14 cellular contexts compared by ENCODE assay signal in the genomic region with DNA sequence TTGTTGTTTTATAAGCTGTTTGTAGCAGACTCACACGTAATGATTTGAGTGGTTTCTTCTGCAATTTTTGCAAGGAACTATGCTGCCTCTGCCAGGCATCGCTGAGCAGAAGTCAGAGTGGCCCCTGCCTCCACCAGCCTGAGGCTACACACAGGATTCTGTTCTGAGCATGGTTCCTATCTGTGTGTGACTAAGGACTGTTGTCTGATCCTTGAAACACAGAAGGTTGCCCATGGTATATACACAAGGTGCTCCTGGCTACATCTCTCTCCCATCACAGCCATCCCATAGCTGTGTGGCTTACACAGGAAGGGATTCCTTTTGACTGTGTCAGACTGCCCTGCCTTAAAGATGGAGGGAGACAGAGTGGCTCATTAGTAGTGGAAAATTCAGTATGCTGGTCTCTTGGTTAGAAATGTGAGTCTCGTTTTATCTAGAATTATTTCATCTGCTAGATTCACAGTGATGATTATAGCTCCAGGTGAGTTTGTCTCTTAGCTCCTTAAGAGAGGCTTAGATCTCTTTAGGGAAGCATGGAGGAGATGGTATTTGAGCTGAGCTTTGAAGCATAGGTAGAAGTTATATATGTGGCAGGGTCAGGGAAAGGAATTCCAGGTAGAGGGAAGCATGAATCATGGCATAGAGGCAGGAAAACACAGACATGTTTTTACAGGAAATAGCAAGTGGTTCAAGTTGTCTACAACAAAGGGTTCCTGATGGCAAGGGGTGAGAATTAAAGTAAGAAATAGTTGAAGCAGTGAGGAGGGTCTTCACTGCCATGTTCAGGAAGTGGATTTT. TPM values are rescaled to one million over a fixed set of nuclear protein-coding genes. Genes with fewer than 3 reads are reported as not detected.
A peak's percentile ranks its signal among the peaks of the same experiment; 100 is the strongest.
DNase-seq lines count a peak whose midpoint lies in the region; ATAC-seq, FAIRE-seq and TF ChIP-seq lines count a peak whose summit lies in the region.
"Had no signal": no experiment of that assay in that cellular context is flagged by ENCODE, and none has a peak within 500 bp of the region (broad histone marks: within the 10 kb centered on the region; RNA-seq: fewer than 3 reads in every experiment).

No MANE protein-coding gene starts in this region.

- no peaks in the 10 kb centered on the region for H3K9me3 ChIP-seq in BE2C

- no peak for ATAC-seq in HG02798 (IDR thresholded peaks at IDR 0.05; ENCODE audit: poor library complexity, unreplicated experiment)
- no peak for ATAC-seq in stimulated activated naive CD8-positive, alpha-beta T cell treated with anti-CD3 and anti-CD28 coated beads, Interleukin-15, amount 100 ng/mL, for 72 hours

- TF ChIP-seq CTCF in bronchial epithelial cell (IDR thresholded peaks at IDR 0.05; ENCODE audit: insufficient read depth, low read length, severe bottlenecking) (no peak), neural crest cell (conservative IDR thresholded peaks at IDR 0.05) (no peak), BE2C (IDR thresholded peaks at IDR 0.05; ENCODE audit: low read depth, low read length) (no peak)

- H3K4me1 Mint-ChIP-seq in T-helper 2 cell treated with Interferon-gamma antibody and Interleukin-4, amounts not matched to agents 5 μg/mL and 100 μg/mL, for 36 hours (ENCODE audit: low read depth) = peaks cover 8% of the 10 kb centered on the region
- peaks cover 5% of the 10 kb centered on the region for H3K4me1 Mint-ChIP-seq in neural crest cell
- no peaks in the 10 kb centered on the region for H3K4me1 Mint-ChIP-seq in stimulated activated naive CD8-positive, alpha-beta T cell treated with anti-CD3 and anti-CD28 coated beads, Interleukin-15, amount 100 ng/mL, for 72 hours

- H3K27me3 ChIP-seq in bronchial epithelial cell (ENCODE audit: control insufficient read depth, insufficient read depth, low read length) (no peaks in the 10 kb centered on the region), BE2C (no peaks in the 10 kb centered on the region)

- no peaks in the 10 kb centered on the region for H3K27me3 Mint-ChIP-seq in T-helper 2 cell treated with Interferon-gamma antibody and Interleukin-4, amounts not matched to agents 5 μg/mL and 100 μg/mL, for 36 hours (ENCODE audit: low read depth)
- no peaks in the 10 kb centered on the region for H3K27me3 Mint-ChIP-seq in neural crest cell (ENCODE audit: low read depth)
- no peaks in the 10 kb centered on the region for H3K27me3 Mint-ChIP-seq in stimulated activated naive CD8-positive, alpha-beta T cell treated with anti-CD3 and anti-CD28 coated beads, Interleukin-15, amount 100 ng/mL, for 72 hours

- H3K9me3 Mint-ChIP-seq in T-helper 2 cell treated with Interferon-gamma antibody and Interleukin-4, amounts not matched to agents 5 μg/mL and 100 μg/mL, for 36 hours = peaks cover 3% of the 10 kb centered on the region
- no peaks in the 10 kb centered on the region for H3K9me3 Mint-ChIP-seq in neural crest cell
- no peaks in the 10 kb centered on the region for H3K9me3 Mint-ChIP-seq in stimulated activated naive CD8-positive, alpha-beta T cell treated with anti-CD3 and anti-CD28 coated beads, Interleukin-15, amount 100 ng/mL, for 72 hours

- no peak overlapping the region for H3K4me3 ChIP-seq in bronchial epithelial cell (ENCODE audit: low read depth, low read length)
- no peak overlapping the region for H3K4me3 ChIP-seq in BE2C (ENCODE audit: low read depth, low read length)

- peak; percentile 43 for FAIRE-seq in bronchial epithelial cell (lab: Jason Lieb, UNC)
- FAIRE-seq: small intestine had no signal

- peaks cover 42% of the 10 kb centered on the region for H3K36me3 Mint-ChIP-seq in T-helper 2 cell treated with Interferon-gamma antibody and Interleukin-4, amounts not matched to agents 5 μg/mL and 100 μg/mL, for 36 hours (ENCODE audit: low read depth)
- H3K36me3 Mint-ChIP-seq in neural crest cell (ENCODE audit: low read depth) = peaks cover 5% of the 10 kb centered on the region

- no peak overlapping the region for H3K4me3 Mint-ChIP-seq in T-helper 2 cell treated with Interferon-gamma antibody and Interleukin-4, amounts not matched to agents 5 μg/mL and 100 μg/mL, for 36 hours
- H3K4me3 Mint-ChIP-seq in neural crest cell = no peak overlapping the region
- no peak overlapping the region for H3K4me3 Mint-ChIP-seq in stimulated activated naive CD8-positive, alpha-beta T cell treated with anti-CD3 and anti-CD28 coated beads, Interleukin-15, amount 100 ng/mL, for 72 hours

- 0 out of 2 replicates have a peak, but pooled peaks cover 3% of the 10 kb centered on the region for H3K4me1 ChIP-seq in BE2C

- DNase-seq in T-helper 2 cell treated with Interferon-gamma antibody and Interleukin-4, amounts not matched to agents 5 μg/mL and 100 μg/mL, for 36 hours (ENCODE audit: low spot score) = no peak
- no peak for DNase-seq in T-helper 2 cell
- peak; percentile 47 for DNase-seq in LoVo (ENCODE audit: low spot score)
- DNase-seq in bronchial epithelial cell (ENCODE audit: low read depth) = peak; percentile 95
- no peak for DNase-seq in neural crest cell (ENCODE audit: low read depth, low spot score)
- DNase-seq in stimulated activated naive CD8-positive, alpha-beta T cell treated with anti-CD3 and anti-CD28 coated beads, Interleukin-15, amount 100 ng/mL, for 72 hours = no peak
- DNase-seq in BE2C = no peak
- DNase-seq: activated gamma-delta T cell treated with Interleukin-2 at 50 U/mL for 16 hours; effector CD8-positive, alpha-beta T cell; NCI-H1048; NK-92 treated with Interleukin-12 subunit alpha and Interleukin-12 subunit beta, amount 100 ng/mL, for 24 hours; small intestine; stimulated activated CD8-positive, alpha-beta memory T cell treated with anti-CD3 and anti-CD28 coated beads, Interleukin-4, amount 100 ng/mL, for 48 hours had no signal

- peaks cover under 1% of the 10 kb centered on the region for H3K36me3 ChIP-seq in bronchial epithelial cell (ENCODE audit: control insufficient read depth, insufficient read depth, low read length)
- no peaks in the 10 kb centered on the region; the same call in 1 of the 2 replicates for H3K36me3 ChIP-seq in BE2C

- H3K27ac Mint-ChIP-seq in T-helper 2 cell treated with Interferon-gamma antibody and Interleukin-4, amounts not matched to agents 5 μg/mL and 100 μg/mL, for 36 hours = peak overlapping the region; percentile 17
- H3K27ac Mint-ChIP-seq in neural crest cell (ENCODE audit: unreplicated experiment) = peak overlapping the region; percentile 89
- peak overlapping the region in 1 of 2 donors; percentile 38 for H3K27ac Mint-ChIP-seq in stimulated activated naive CD8-positive, alpha-beta T cell treated with anti-CD3 and anti-CD28 coated beads, Interleukin-15, amount 100 ng/mL, for 72 hours

RNA-seq across cellular contexts. Expression of a gene that starts 37.5 kb away (rescaled TPM):
- total RNA-seq in bronchial epithelial cell (43.3 and 43.7 TPM in 2 replicates), neural crest cell (22.9 and 23.3 TPM in 2 replicates)
- polyA plus RNA-seq in BE2C (2012; ENCODE audit: insufficient read depth, insufficient read length, low read depth) = 41.6 TPM

RNA-seq across cellular contexts. Expression of a gene that starts 44.6 kb away (rescaled TPM):
- total RNA-seq in bronchial epithelial cell = 2,077 and 4,509 TPM in 2 replicates
- 3,194 and 3,277 TPM in 2 replicates for total RNA-seq in neural crest cell
- 2,485 TPM for polyA plus RNA-seq in BE2C (2012; ENCODE audit: insufficient read depth, insufficient read length, low read depth)

RNA-seq across cellular contexts. Expression of a gene that starts 45.1 kb away (rescaled TPM):
- total RNA-seq in bronchial epithelial cell (6.1 and 8.2 TPM in 2 replicates), neural crest cell (30.9 and 32.1 TPM in 2 replicates)
- 3.6 TPM for polyA plus RNA-seq in BE2C (2012; ENCODE audit: insufficient read depth, insufficient read length, low read depth)

Comparison
In these comparisons a context has a peak if more than half of its experiments do, and no peak if none do; other contexts are left out.
1. DNase-seq: peak in LoVo (single experiment) and bronchial epithelial cell (single experiment); none in T-helper 2 cell treated with Interferon-gamma antibody and Interleukin-4, amounts not matched to agents 5 μg/mL and 100 μg/mL, for 36 hours (single experiment), T-helper 2 cell (0 of 5), neural crest cell (single experiment), stimulated activated naive CD8-positive, alpha-beta T cell treated with anti-CD3 and anti-CD28 coated beads, Interleukin-15, amount 100 ng/mL, for 72 hours (0 of 2) and BE2C (single experiment).